Comparison of ENCODE assay signal across 19 cellular contexts in the genomic region with DNA sequence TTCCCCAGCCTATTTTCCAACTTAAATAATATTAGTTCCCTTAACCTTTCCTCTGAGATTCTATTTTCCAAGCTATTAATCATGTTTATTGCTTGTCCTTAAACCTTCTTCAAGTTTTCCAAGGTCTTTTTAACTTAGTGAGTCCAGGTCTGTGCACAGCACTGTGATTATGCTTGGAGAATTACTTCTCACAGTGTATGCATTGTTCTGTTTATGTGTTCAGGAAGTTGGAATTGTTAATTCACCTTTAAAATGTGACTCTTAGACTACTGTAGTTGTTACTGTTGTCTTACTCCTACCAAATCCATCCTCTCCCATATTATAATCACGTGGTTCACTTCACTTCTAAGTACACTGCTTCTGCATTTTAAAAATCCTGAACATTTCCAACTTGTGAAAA.
"Had no signal": no experiment of that assay in that cellular context is flagged by ENCODE, and none has a peak within 500 bp of the region (broad histone marks: within the 10 kb centered on the region; RNA-seq: fewer than 3 reads in every experiment).

No MANE protein-coding gene starts in this region.

- H3K9me3 Mint-ChIP-seq: endodermal cell, nephron progenitor cell had no signal

- H3K4me1 Mint-ChIP-seq: activated CD4-positive, alpha-beta T cell treated with anti-CD3 and anti-CD28 coated beads, Interleukin-2, amount 10 ng/mL, durations not matched to agents 24 days and 14 days; activated CD8-positive, alpha-beta memory T cell treated with anti-CD3 and anti-CD28 coated beads, Interleukin-2, amount 10 ng/mL, durations not matched to agents 7 days and 5 days; activated naive CD8-positive, alpha-beta T cell treated with anti-CD3 and anti-CD28 coated beads, Interleukin-2, amount 50 U/mL, for 24 hours; endodermal cell had no signal

- DNase-seq: activated CD4-positive, alpha-beta T cell treated with anti-CD3 and anti-CD28 coated beads, Interleukin-2, amount 10 ng/mL, durations not matched to agents 24 days and 14 days; activated CD8-positive, alpha-beta memory T cell treated with anti-CD3 and anti-CD28 coated beads, Interleukin-2, amount 10 ng/mL, durations not matched to agents 7 days and 5 days; activated CD8-positive, alpha-beta T cell treated with anti-CD3 and anti-CD28 coated beads for 36 hours; activated gamma-delta T cell; activated naive CD4-positive, alpha-beta T cell treated with anti-CD3 and anti-CD28 coated beads, Interleukin-2, amount 50 U/mL, for 16 hours; activated naive CD8-positive, alpha-beta T cell treated with anti-CD3 and anti-CD28 coated beads, Interleukin-2, amount 50 U/mL, for 24 hours; activated T-cell treated with anti-CD3 and anti-CD28 coated beads for 4 hours; cerebellar nuclear complex; endodermal cell; head of caudate nucleus; hypothalamus; nephron progenitor cell; nucleus accumbens; right cardiac atrium; stimulated activated CD4-positive, alpha-beta T cell treated with anti-CD3 and anti-CD28 coated beads, Interleukin-12 subunit alpha, Interleukin-12 subunit beta, amount 100 ng/mL, for 4 hours; stimulated activated CD4-positive, alpha-beta T cell treated with anti-CD3 and anti-CD28 coated beads, Interleukin-4, amount 100 ng/mL, for 4 hours; stimulated activated naive CD8-positive, alpha-beta T cell treated with anti-CD3 and anti-CD28 coated beads, Interleukin-15, Interleukin-2, amounts not matched to agents 100 U/mL and 50 U/mL, for 24 hours; upper lobe of left lung had no signal

- H3K36me3 Mint-ChIP-seq: activated CD8-positive, alpha-beta memory T cell treated with anti-CD3 and anti-CD28 coated beads, Interleukin-2, amount 10 ng/mL, durations not matched to agents 7 days and 5 days had no signal

- H3K27me3 Mint-ChIP-seq: activated CD4-positive, alpha-beta T cell treated with anti-CD3 and anti-CD28 coated beads, Interleukin-2, amount 10 ng/mL, durations not matched to agents 24 days and 14 days; activated CD8-positive, alpha-beta memory T cell treated with anti-CD3 and anti-CD28 coated beads, Interleukin-2, amount 10 ng/mL, durations not matched to agents 7 days and 5 days; activated CD8-positive, alpha-beta T cell treated with anti-CD3 and anti-CD28 coated beads for 36 hours; activated naive CD8-positive, alpha-beta T cell treated with anti-CD3 and anti-CD28 coated beads, Interleukin-2, amount 50 U/mL, for 24 hours had no signal

- ATAC-seq: activated CD8-positive, alpha-beta memory T cell treated with anti-CD3 and anti-CD28 coated beads, Interleukin-2, amount 10 ng/mL, durations not matched to agents 7 days and 5 days; activated CD8-positive, alpha-beta T cell treated with anti-CD3 and anti-CD28 coated beads for 36 hours; activated naive CD8-positive, alpha-beta T cell treated with anti-CD3 and anti-CD28 coated beads, Interleukin-2, amount 50 U/mL, for 24 hours; gastroesophageal sphincter; right cardiac atrium; stimulated activated naive CD8-positive, alpha-beta T cell treated with anti-CD3 and anti-CD28 coated beads, Interleukin-15, Interleukin-2, amounts not matched to agents 100 U/mL and 50 U/mL, for 24 hours had no signal

- H3K27ac Mint-ChIP-seq: activated CD4-positive, alpha-beta T cell treated with anti-CD3 and anti-CD28 coated beads, Interleukin-2, amount 10 ng/mL, durations not matched to agents 24 days and 14 days; activated CD8-positive, alpha-beta memory T cell treated with anti-CD3 and anti-CD28 coated beads, Interleukin-2, amount 10 ng/mL, durations not matched to agents 7 days and 5 days; activated CD8-positive, alpha-beta T cell treated with anti-CD3 and anti-CD28 coated beads for 36 hours; activated naive CD8-positive, alpha-beta T cell treated with anti-CD3 and anti-CD28 coated beads, Interleukin-2, amount 50 U/mL, for 24 hours; endodermal cell; nephron progenitor cell had no signal

- H3K4me3 Mint-ChIP-seq: activated CD4-positive, alpha-beta T cell treated with anti-CD3 and anti-CD28 coated beads, Interleukin-2, amount 10 ng/mL, durations not matched to agents 24 days and 14 days; activated CD8-positive, alpha-beta memory T cell treated with anti-CD3 and anti-CD28 coated beads, Interleukin-2, amount 10 ng/mL, durations not matched to agents 7 days and 5 days; activated CD8-positive, alpha-beta T cell treated with anti-CD3 and anti-CD28 coated beads for 36 hours; activated naive CD8-positive, alpha-beta T cell treated with anti-CD3 and anti-CD28 coated beads, Interleukin-2, amount 50 U/mL, for 24 hours; endodermal cell; nephron progenitor cell had no signal
